1 cellular context compared by ENCODE assay signal in genomic region chr20:50913976-50914375, GRCh38.
TF ChIP-seq lines count a peak whose summit lies in the region.

No MANE protein-coding gene starts in this region.

TF ChIP-seq in A549, 52 proteins besides CTCF, POLR2A, EP300 and RAD21 (continued from another document):
- no peak for TF ChIP-seq USF2 (IDR thresholded peaks at IDR 0.05)
